15 cellular contexts compared by ENCODE assay signal in genomic region chr1:10736623-10737267, GRCh38. TPM values are rescaled to one million over a fixed set of nuclear protein-coding genes. Genes with fewer than 3 reads are reported as not detected.
DNase-seq lines count a peak whose midpoint lies in the region; ATAC-seq, FAIRE-seq and TF ChIP-seq lines count a peak whose summit lies in the region.
"Had no signal": no experiment of that assay in that cellular context is flagged by ENCODE, and none has a peak within 500 bp of the region (broad histone marks: within the 10 kb centered on the region; RNA-seq: fewer than 3 reads in every experiment).

No MANE protein-coding gene starts in this region.

- no peak overlapping the region for H3K27ac Mint-ChIP-seq in natural killer cell

- no peaks in the 10 kb centered on the region for H3K27me3 ChIP-seq in small intestine (ENCODE audit: control insufficient read depth in 2 of 2, insufficient read depth in 2 of 2, low read length in 2 of 2)
- H3K27me3 ChIP-seq in esophagus muscularis mucosa, result no peaks in the 10 kb centered on the region

- 18 to 42% (median 26%) methylated on average over 17 of the region's 17 CpGs for WGBS in small intestine, 3 donors
- 63% methylated on average over 16 of the region's 17 CpGs for WGBS in esophagus muscularis mucosa

- H3K4me1 ChIP-seq in kidney (ENCODE audit: control insufficient read depth in 1 of 2, insufficient read depth in 1 of 2, low read depth in 1 of 2, low read length in 2 of 2) (peaks cover 24 to 28% of the 10 kb centered on the region in 2 donors), small intestine (ENCODE audit: control insufficient read depth in 2 of 2, insufficient read depth in 1 of 2, low read depth in 1 of 2, low read length in 1 of 2) (peaks cover 2 to 13% of the 10 kb centered on the region in 2 donors), esophagus muscularis mucosa (peaks cover 17 to 43% (median 21%) of the 10 kb centered on the region in 4 donors)

- ATAC-seq in natural killer cell, result no peak

- FAIRE-seq in kidney (lab: Jason Lieb, UNC) (no peak), small intestine (lab: Jason Lieb, UNC) (no peak)
- FAIRE-seq: astrocyte, RCC 7860 had no signal

- no peaks in the 10 kb centered on the region for H3K9me3 Mint-ChIP-seq in natural killer cell

- H3K36me3 Mint-ChIP-seq in natural killer cell, result no peaks in the 10 kb centered on the region

- H3K4me3 ChIP-seq in kidney (ENCODE audit: low read length in 2 of 2) (no peak overlapping the region), small intestine (ENCODE audit: low read depth in 1 of 2, low read length in 2 of 2) (no peak overlapping the region), esophagus muscularis mucosa (peak overlapping the region in 1 of 4 donors; percentile 15)

- TF ChIP-seq CTCF in kidney (IDR thresholded peaks at IDR 0.05; ENCODE audit: borderline replicate concordance, extremely low read depth, insufficient read depth) (no peak), esophagus muscularis mucosa (IDR thresholded peaks at IDR 0.05) (no peak), natural killer cell (IDR thresholded peaks at IDR 0.05) (no peak)

- H3K4me1 Mint-ChIP-seq in natural killer cell, result no peaks in the 10 kb centered on the region

- no peaks in the 10 kb centered on the region for H3K9me3 ChIP-seq in kidney (ENCODE audit: control insufficient read depth in 1 of 2, low read length in 2 of 2)
- no peaks in the 10 kb centered on the region for H3K9me3 ChIP-seq in small intestine (ENCODE audit: control insufficient read depth, low read depth)
- H3K9me3 ChIP-seq in esophagus muscularis mucosa, result no peaks in the 10 kb centered on the region

- no peak for TF ChIP-seq POLR2A in esophagus muscularis mucosa (IDR thresholded peaks at IDR 0.05; ENCODE audit: low read depth)

- intact Hi-C loops in kidney (cut with DNase I), result no loop called here
- intact Hi-C loops in esophagus muscularis mucosa (cut with DNase I), result no loop called here
- intact Hi-C loops in natural killer cell (cut with micrococcal nuclease), result no loop called here

- H3K9ac ChIP-seq in kidney (ENCODE audit: low read length in 2 of 2), result peak overlapping the region in 1 of 2 donors; percentile 38

- H3K27me3 Mint-ChIP-seq in natural killer cell (ENCODE audit: low read depth in 2 of 2), result peaks cover 0 to 3% of the 10 kb centered on the region in 2 donors

- H3K36me3 ChIP-seq in kidney (ENCODE audit: control insufficient read depth in 1 of 2, insufficient read depth in 2 of 2, low read length in 2 of 2) (no peaks in the 10 kb centered on the region), small intestine (ENCODE audit: control insufficient read depth in 2 of 2, insufficient read depth in 2 of 2, low read length in 2 of 2) (no peaks in the 10 kb centered on the region), esophagus muscularis mucosa (no peaks in the 10 kb centered on the region)
- H3K36me3 ChIP-seq: WERI-Rb-1 had no signal

- H3K4me3 Mint-ChIP-seq in natural killer cell, result no peak overlapping the region

- TF ChIP-seq EP300 in esophagus muscularis mucosa (IDR thresholded peaks at IDR 0.05), result no peak

- DNase-seq in NCI-H1092 treated with DMSO at 0.1 percent for 48 hours (lab: John Stamatoyannopoulos, UW) (peak; percentile 88), NCI-H510A treated with DMSO at 0.1 percent for 48 hours (lab: John Stamatoyannopoulos, UW) (peak; percentile 88), kidney (peak; percentile 93), small intestine (peak; percentile 42), esophagus muscularis mucosa (ENCODE audit: extremely low spot score) (no peak), natural killer cell (no peak), DMS 273 (lab: John Stamatoyannopoulos, UW; ENCODE audit: unreplicated experiment) (no peak)
- DNase-seq in stimulated activated CD8-positive, alpha-beta memory T cell treated with anti-CD3 and anti-CD28 coated beads, Interleukin-4, amount 100 ng/mL, for 48 hours, result no peak
- DNase-seq: activated CD8-positive, alpha-beta memory T cell treated with anti-CD3 and anti-CD28 coated beads for 24 hours; activated effector memory CD4-positive, alpha-beta T cell treated with Interleukin-2 at 50 U/mL for 16 hours; NCI-H524 treated with DMSO at 0.1 percent for 48 hours; SW 1271; WERI-Rb-1 had no signal

- peak overlapping the region; percentile 82 to 83 for H3K27ac ChIP-seq in kidney (ENCODE audit: low read depth in 2 of 2, low read length in 2 of 2)
- peak overlapping the region; percentile 93 to 95 for H3K27ac ChIP-seq in small intestine (ENCODE audit: low read depth in 1 of 2, low read length in 1 of 2)
- peak overlapping the region in 1 of 4 donors; percentile 22 for H3K27ac ChIP-seq in esophagus muscularis mucosa (replicated peaks in 1 of 4)

RNA-seq across cellular contexts. Expression of gene CASZ1, which starts 59.7 kb away (rescaled TPM):
- total RNA-seq in kidney (33.0 TPM), esophagus muscularis mucosa (10 to 100 TPM; 21.9 to 60.2 (median 29.6) TPM), natural killer cell (10 to 100 TPM; 55.9 to 83.0 (median 70.6) TPM)
- polyA plus RNA-seq in kidney (ENCODE audit: insufficient read depth, low read depth, low replicate concordance) (10.1 TPM), small intestine (10 to 100 TPM; 13.5 to 23.0 (median 15.4) TPM)

Comparison
In these comparisons a context has a peak if more than half of its experiments do, and no peak if none do; other contexts are left out.
1. DNase-seq: peak in NCI-H1092 treated with DMSO at 0.1 percent for 48 hours (single experiment), NCI-H510A treated with DMSO at 0.1 percent for 48 hours (single experiment), kidney (single experiment) and small intestine (single experiment); none in esophagus muscularis mucosa (single experiment), natural killer cell (single experiment), DMS 273 (single experiment) and stimulated activated CD8-positive, alpha-beta memory T cell treated with anti-CD3 and anti-CD28 coated beads, Interleukin-4, amount 100 ng/mL, for 48 hours (single experiment).